ENCODE assay signal across 27 cellular contexts in genomic region chr9:130284249-130284625, GRCh38. TPM values are rescaled to one million over a fixed set of nuclear protein-coding genes. Genes with fewer than 3 reads are reported as not detected.
"Had no signal": no experiment of that assay in that cellular context is flagged by ENCODE, and none has a peak within 500 bp of the region (broad histone marks: within the 10 kb centered on the region; RNA-seq: fewer than 3 reads in every experiment).

No MANE protein-coding gene starts in this region.

- H3K4me3 ChIP-seq: SK-N-MC had no signal

- ATAC-seq: activated CD8-positive, alpha-beta memory T cell treated with anti-CD3 and anti-CD28 coated beads, Interleukin-2, amount 10 ng/mL, durations not matched to agents 7 days and 5 days; activated naive CD4-positive, alpha-beta T cell treated with anti-CD3 and anti-CD28 coated beads, Interleukin-2, amount 50 U/mL, for 72 hours; Panc1; Right ventricle myocardium inferior; T-cell had no signal

- DNase-seq: activated B cell treated with CpG ODN at 0.5 μM for 24 hours; activated CD4-positive, alpha-beta T cell treated with anti-CD3 and anti-CD28 coated beads for 1 hour; activated CD4-positive, alpha-beta T cell treated with anti-CD3 and anti-CD28 coated beads, Interleukin-2, amount 10 ng/mL, durations not matched to agents 24 days and 14 days; activated CD4-positive, alpha-beta T cell treated with anti-CD3 and anti-CD28 coated beads, Interleukin-2, amount 50 U/mL, for 48 hours; activated CD8-positive, alpha-beta memory T cell treated with anti-CD3 and anti-CD28 coated beads, Interleukin-2, amount 10 ng/mL, durations not matched to agents 7 days and 5 days; activated effector memory CD4-positive, alpha-beta T cell treated with Interleukin-2 at 50 U/mL for 16 hours; activated naive CD4-positive, alpha-beta T cell; activated T-cell treated with anti-CD3 and anti-CD28 coated beads, Interleukin-2, amount 50 U/mL, for 24 hours; brain microvascular endothelial cell; KG1; NCI-H1092; NCI-H1930; NCI-H2171; NCI-H2227 treated with DMSO at 0.1 percent for 48 hours; NCI-H526 treated with DMSO at 0.1 percent for 48 hours; NCI-H82; RPMI8226; T-cell; T-helper 2 cell; T1000 had no signal

- H3K36me3 ChIP-seq: brain microvascular endothelial cell had no signal

- H3K27ac ChIP-seq: brain microvascular endothelial cell, SK-N-MC had no signal

RNA-seq across cellular contexts. Expression of gene HMCN2, which starts 18.7 kb away (rescaled TPM):
- total RNA-seq: activated B cell treated with CpG ODN at 0.5 μM for 24 hours; activated CD4-positive, alpha-beta T cell treated with anti-CD3 and anti-CD28 coated beads, Interleukin-2, amount 10 ng/mL, durations not matched to agents 24 days and 14 days; activated CD8-positive, alpha-beta memory T cell treated with anti-CD3 and anti-CD28 coated beads, Interleukin-2, amount 10 ng/mL, durations not matched to agents 7 days and 5 days; activated naive CD4-positive, alpha-beta T cell treated with anti-CD3 and anti-CD28 coated beads, Interleukin-2, amount 50 U/mL, for 72 hours; activated T-helper 1 cell treated with anti-CD3 and anti-CD28 coated beads, Interleukin-12 subunit alpha, Interleukin-12 subunit beta, Interleukin-2, Interleukin-4 antibody, amounts not matched to agents 30 ng/mL and 10 ng/mL and 1 ng/mL, durations not matched to agents 14 hours and 24 hours and 36 hours; M059J; OCI-LY7 had no signal
